17 cellular contexts compared by ENCODE assay signal in the genomic region with DNA sequence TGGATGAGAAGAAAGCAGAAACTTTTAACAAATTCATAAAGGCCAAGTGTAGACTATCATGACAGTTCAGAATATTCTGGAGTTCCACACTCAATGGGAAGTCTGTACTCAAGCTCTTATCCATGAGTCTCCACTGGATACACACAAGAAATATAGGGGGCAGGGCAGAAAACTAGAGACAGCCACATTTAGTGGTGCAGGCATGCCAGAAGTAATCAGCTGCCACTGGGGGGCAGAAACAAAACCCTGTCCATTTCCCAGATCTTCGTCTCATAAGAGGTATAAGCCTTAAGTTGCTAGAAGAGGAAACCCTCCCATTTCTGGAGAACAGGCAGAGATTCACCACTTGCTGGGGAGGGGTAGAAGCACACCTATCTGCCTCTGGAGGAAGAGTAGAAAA.
"Had no signal": no experiment of that assay in that cellular context is flagged by ENCODE, and none has a peak within 500 bp of the region (broad histone marks: within the 10 kb centered on the region; RNA-seq: fewer than 3 reads in every experiment).

No MANE protein-coding gene starts in this region.

- H3K4me1 ChIP-seq: left ventricle myocardium inferior, lower lobe of right lung, neural progenitor cell, suprapubic skin had no signal

- H3K9me3 ChIP-seq: lower lobe of right lung, pancreas, suprapubic skin, thyroid gland had no signal

- H3K27me3 ChIP-seq: neural progenitor cell, pancreas, suprapubic skin, thyroid gland had no signal

- DNase-seq: effector memory CD8-positive, alpha-beta T cell; foreskin keratinocyte; kidney; left cardiac atrium; left ventricle myocardium inferior; lower lobe of right lung; midbrain; nucleus accumbens; pancreas; right cardiac atrium; stimulated activated CD4-positive, alpha-beta T cell treated with anti-CD3 and anti-CD28 coated beads, Interleukin-4, amount 100 ng/mL, for 1 hour; stimulated activated CD8-positive, alpha-beta memory T cell treated with anti-CD3 and anti-CD28 coated beads, Interleukin-4, amount 100 ng/mL, for 48 hours; stimulated activated naive CD8-positive, alpha-beta T cell treated with anti-CD3 and anti-CD28 coated beads, Interleukin-15, Interleukin-2, amounts not matched to agents 100 U/mL and 50 U/mL, for 24 hours; thyroid gland had no signal

- H3K27ac ChIP-seq: foreskin keratinocyte, left ventricle myocardium inferior, lower lobe of right lung, neural progenitor cell, pancreas, suprapubic skin, thyroid gland had no signal

- H3K4me3 ChIP-seq: left ventricle myocardium inferior, lower lobe of right lung, neural progenitor cell, pancreas, smooth muscle cell, suprapubic skin, thyroid gland had no signal

- H3K36me3 ChIP-seq: left ventricle myocardium inferior, lower lobe of right lung, neural progenitor cell, pancreas, suprapubic skin, thyroid gland had no signal
